Comparison of ENCODE assay signal across 19 cellular contexts in the genomic region with DNA sequence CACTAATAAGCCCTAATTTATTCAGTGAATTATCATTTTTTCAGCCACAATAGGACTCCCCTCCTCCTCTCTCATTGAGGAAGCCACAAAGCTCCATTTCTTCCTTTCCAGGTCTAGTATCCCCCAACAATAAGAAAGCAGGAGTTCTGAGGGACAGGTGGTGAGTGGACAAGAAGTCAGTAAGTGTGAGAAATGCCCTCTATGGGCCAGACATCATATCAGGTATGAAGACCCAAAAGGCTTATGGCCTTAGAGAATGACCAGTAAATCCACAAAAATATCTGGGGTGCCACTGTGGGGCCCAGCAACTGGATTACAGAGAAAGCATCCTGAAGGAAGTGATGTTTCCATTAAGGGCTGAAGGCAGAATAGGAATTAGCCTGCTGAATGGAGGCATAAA.
DNase-seq lines count a peak whose midpoint lies in the region; ATAC-seq and TF ChIP-seq lines count a peak whose summit lies in the region.
"Had no signal": no experiment of that assay in that cellular context is flagged by ENCODE, and none has a peak within 500 bp of the region (broad histone marks: within the 10 kb centered on the region; RNA-seq: fewer than 3 reads in every experiment).

No MANE protein-coding gene starts in this region.

- POLR2A ChIA-PET in activated CD4-positive, alpha-beta T cell treated with anti-CD3 and anti-CD28 coated beads, Interleukin-2, amount 10 ng/mL, durations not matched to agents 7 days and 5 days (lab: Charles Lee) = no interaction called here

- peaks cover 78% of the 10 kb centered on the region for H3K4me1 ChIP-seq in DND-41 (ENCODE audit: insufficient read depth, low read length)

- no peak for DNase-seq in activated CD4-positive, alpha-beta T cell treated with anti-CD3 and anti-CD28 coated beads, Interleukin-2, amount 10 ng/mL, durations not matched to agents 7 days and 5 days
- DNase-seq in activated CD4-positive, alpha-beta T cell treated with anti-CD3 and anti-CD28 coated beads, Interleukin-2, amount 10 ng/mL, durations not matched to agents 24 days and 14 days = no peak
- DNase-seq in DND-41 (no peak), middle frontal gyrus (ENCODE audit: extremely low spot score, low spot score) (no peak), left cardiac atrium (no peak)
- DNase-seq in natural killer cell treated with Interleukin-12 subunit alpha and Interleukin-12 subunit beta and Interleukin-15 and Interleukin-18, amount 100 ng/mL, for 72 hours (ENCODE audit: low spot score) = no peak
- DNase-seq: GF-D8, GM23248, HCEC 1CT, MV-4-11, NCI-H1417, NCI-H1930, NCI-H2171 treated with DMSO at 0.1 percent for 48 hours, NCI-H510A, NCI-H774 had no signal

- H3K27ac ChIP-seq in DND-41 (ENCODE audit: low read length) = peak overlapping the region; percentile 91
- H3K27ac ChIP-seq: GM23248, HL-60, RWPE1 had no signal

- peak overlapping the region; percentile 86 for H3K27ac Mint-ChIP-seq in activated CD4-positive, alpha-beta T cell treated with anti-CD3 and anti-CD28 coated beads, Interleukin-2, amount 10 ng/mL, durations not matched to agents 7 days and 5 days
- no peak overlapping the region for H3K27ac Mint-ChIP-seq in activated CD4-positive, alpha-beta T cell treated with anti-CD3 and anti-CD28 coated beads, Interleukin-2, amount 10 ng/mL, durations not matched to agents 24 days and 14 days
- peak overlapping the region; percentile 40 for H3K27ac Mint-ChIP-seq in activated T-helper 17 cell treated with anti-CD3 and anti-CD28 coated beads, Interleukin-2, amount 50 U/mL, for 72 hours
- H3K27ac Mint-ChIP-seq in natural killer cell treated with Interleukin-12 subunit alpha and Interleukin-12 subunit beta and Interleukin-15 and Interleukin-18, amount 100 ng/mL, for 72 hours = peak overlapping the region; percentile 71 to 72

- peaks cover 2% of the 10 kb centered on the region for H3K36me3 Mint-ChIP-seq in activated CD4-positive, alpha-beta T cell treated with anti-CD3 and anti-CD28 coated beads, Interleukin-2, amount 10 ng/mL, durations not matched to agents 7 days and 5 days (ENCODE audit: low read depth)
- no peaks in the 10 kb centered on the region for H3K36me3 Mint-ChIP-seq in activated CD4-positive, alpha-beta T cell treated with anti-CD3 and anti-CD28 coated beads, Interleukin-2, amount 10 ng/mL, durations not matched to agents 24 days and 14 days (ENCODE audit: low read depth)
- H3K36me3 Mint-ChIP-seq in activated T-helper 17 cell treated with anti-CD3 and anti-CD28 coated beads, Interleukin-2, amount 50 U/mL, for 72 hours (ENCODE audit: low read depth) = no peaks in the 10 kb centered on the region
- H3K36me3 Mint-ChIP-seq in natural killer cell treated with Interleukin-12 subunit alpha and Interleukin-12 subunit beta and Interleukin-15 and Interleukin-18, amount 100 ng/mL, for 72 hours = no peaks in the 10 kb centered on the region

- intact Hi-C loops in activated CD4-positive, alpha-beta T cell treated with anti-CD3 and anti-CD28 coated beads, Interleukin-2, amount 10 ng/mL, durations not matched to agents 24 days and 14 days (cut with micrococcal nuclease) = no loop called here
- intact Hi-C loops in left cardiac atrium (cut with DNase I) = no loop called here

- H3K4me2 ChIP-seq in DND-41 (ENCODE audit: insufficient read depth, low read length) = 0 out of 2 replicates have a peak overlapping the region, but pooled peaks have one; percentile 21

- H3K27me3 ChIP-seq in DND-41 (ENCODE audit: insufficient read depth, low read length, poor library complexity) = no peaks in the 10 kb centered on the region

- H3K4me3 Mint-ChIP-seq in activated CD4-positive, alpha-beta T cell treated with anti-CD3 and anti-CD28 coated beads, Interleukin-2, amount 10 ng/mL, durations not matched to agents 7 days and 5 days = peak overlapping the region; percentile 23
- H3K4me3 Mint-ChIP-seq in activated CD4-positive, alpha-beta T cell treated with anti-CD3 and anti-CD28 coated beads, Interleukin-2, amount 10 ng/mL, durations not matched to agents 24 days and 14 days = no peak overlapping the region
- no peak overlapping the region for H3K4me3 Mint-ChIP-seq in activated T-helper 17 cell treated with anti-CD3 and anti-CD28 coated beads, Interleukin-2, amount 50 U/mL, for 72 hours
- H3K4me3 Mint-ChIP-seq in natural killer cell treated with Interleukin-12 subunit alpha and Interleukin-12 subunit beta and Interleukin-15 and Interleukin-18, amount 100 ng/mL, for 72 hours = peak overlapping the region; percentile 55

- H3K9me3 ChIP-seq in DND-41 (ENCODE audit: insufficient read depth, low read length, severe bottlenecking) = no peaks in the 10 kb centered on the region

- ATAC-seq in DND-41 (ENCODE audit: insufficient read depth, low read depth) (no peak), left cardiac atrium (no peak), HG02610 (IDR thresholded peaks at IDR 0.05; ENCODE audit: unreplicated experiment) (no peak)
- no peak for ATAC-seq in activated T-helper 17 cell treated with anti-CD3 and anti-CD28 coated beads, Interleukin-2, amount 50 U/mL, for 72 hours (replicated peaks)
- ATAC-seq in natural killer cell treated with Interleukin-12 subunit alpha and Interleukin-12 subunit beta and Interleukin-15 and Interleukin-18, amount 100 ng/mL, for 72 hours = no peak

- H3K4me3 ChIP-seq in DND-41 (ENCODE audit: low read depth in 1 of 2, low read length in 2 of 2) = no peak overlapping the region
- H3K4me3 ChIP-seq: GM23248 had no signal

- TF ChIP-seq CTCF in DND-41 (IDR thresholded peaks at IDR 0.05; ENCODE audit: borderline replicate concordance, extremely low read depth, low read length, poor library complexity, severe bottlenecking) = peak; percentile 9

- peaks cover 2% of the 10 kb centered on the region for H3K9me3 Mint-ChIP-seq in activated CD4-positive, alpha-beta T cell treated with anti-CD3 and anti-CD28 coated beads, Interleukin-2, amount 10 ng/mL, durations not matched to agents 7 days and 5 days
- H3K9me3 Mint-ChIP-seq in activated CD4-positive, alpha-beta T cell treated with anti-CD3 and anti-CD28 coated beads, Interleukin-2, amount 10 ng/mL, durations not matched to agents 24 days and 14 days = peaks cover 1% of the 10 kb centered on the region
- H3K9me3 Mint-ChIP-seq in activated T-helper 17 cell treated with anti-CD3 and anti-CD28 coated beads, Interleukin-2, amount 50 U/mL, for 72 hours = no peaks in the 10 kb centered on the region
- peaks cover 7% of the 10 kb centered on the region for H3K9me3 Mint-ChIP-seq in natural killer cell treated with Interleukin-12 subunit alpha and Interleukin-12 subunit beta and Interleukin-15 and Interleukin-18, amount 100 ng/mL, for 72 hours

- H3K36me3 ChIP-seq in DND-41 (ENCODE audit: insufficient read depth, low read length) = no peaks in the 10 kb centered on the region

- no peaks in the 10 kb centered on the region for H4K20me1 ChIP-seq in DND-41 (ENCODE audit: insufficient read depth, low read length)

- CTCF ChIA-PET in activated CD4-positive, alpha-beta T cell treated with anti-CD3 and anti-CD28 coated beads, Interleukin-2, amount 10 ng/mL, durations not matched to agents 7 days and 5 days (lab: Charles Lee) = interaction anchor here (0.7 to 1.7 kb wide), 3 partner anchors 10 to 313 kb away, joined by 4 to 7 read pairs (median 6); no protein-coding TSS in a partner anchor

- H3K27me3 Mint-ChIP-seq in activated CD4-positive, alpha-beta T cell treated with anti-CD3 and anti-CD28 coated beads, Interleukin-2, amount 10 ng/mL, durations not matched to agents 7 days and 5 days = peaks cover 6% of the 10 kb centered on the region
- H3K27me3 Mint-ChIP-seq in activated CD4-positive, alpha-beta T cell treated with anti-CD3 and anti-CD28 coated beads, Interleukin-2, amount 10 ng/mL, durations not matched to agents 24 days and 14 days = peaks cover 7% of the 10 kb centered on the region
- no peaks in the 10 kb centered on the region for H3K27me3 Mint-ChIP-seq in activated T-helper 17 cell treated with anti-CD3 and anti-CD28 coated beads, Interleukin-2, amount 50 U/mL, for 72 hours
- H3K27me3 Mint-ChIP-seq in natural killer cell treated with Interleukin-12 subunit alpha and Interleukin-12 subunit beta and Interleukin-15 and Interleukin-18, amount 100 ng/mL, for 72 hours = no peaks in the 10 kb centered on the region

- H3K4me1 Mint-ChIP-seq in activated CD4-positive, alpha-beta T cell treated with anti-CD3 and anti-CD28 coated beads, Interleukin-2, amount 10 ng/mL, durations not matched to agents 7 days and 5 days = peaks cover 68% of the 10 kb centered on the region
- H3K4me1 Mint-ChIP-seq in activated CD4-positive, alpha-beta T cell treated with anti-CD3 and anti-CD28 coated beads, Interleukin-2, amount 10 ng/mL, durations not matched to agents 24 days and 14 days = peaks cover 21% of the 10 kb centered on the region
- H3K4me1 Mint-ChIP-seq in activated T-helper 17 cell treated with anti-CD3 and anti-CD28 coated beads, Interleukin-2, amount 50 U/mL, for 72 hours = peaks cover 29% of the 10 kb centered on the region
- peaks cover 71 to 79% of the 10 kb centered on the region in 2 donors for H3K4me1 Mint-ChIP-seq in natural killer cell treated with Interleukin-12 subunit alpha and Interleukin-12 subunit beta and Interleukin-15 and Interleukin-18, amount 100 ng/mL, for 72 hours (ENCODE audit: low read depth in 2 of 2)

- no peak overlapping the region for H2AFZ ChIP-seq in DND-41 (ENCODE audit: low read depth, low read length)
- H2AFZ ChIP-seq: GM23248 had no signal

- H3K9ac ChIP-seq in DND-41 (ENCODE audit: low read depth, low read length) = 0 out of 2 replicates have a peak overlapping the region, but pooled peaks have one; percentile 4
- H3K9ac ChIP-seq: GM23248 had no signal

- no peaks in the 10 kb centered on the region for H3K79me2 ChIP-seq in DND-41 (ENCODE audit: insufficient read depth, low read length)

Comparison
In these comparisons a context has a peak if more than half of its experiments do, and no peak if none do; other contexts are left out.
1. H3K4me3 Mint-ChIP-seq: peak in activated CD4-positive, alpha-beta T cell treated with anti-CD3 and anti-CD28 coated beads, Interleukin-2, amount 10 ng/mL, durations not matched to agents 7 days and 5 days (single experiment) and natural killer cell treated with Interleukin-12 subunit alpha and Interleukin-12 subunit beta and Interleukin-15 and Interleukin-18, amount 100 ng/mL, for 72 hours (single experiment); none in activated CD4-positive, alpha-beta T cell treated with anti-CD3 and anti-CD28 coated beads, Interleukin-2, amount 10 ng/mL, durations not matched to agents 24 days and 14 days (single experiment) and activated T-helper 17 cell treated with anti-CD3 and anti-CD28 coated beads, Interleukin-2, amount 50 U/mL, for 72 hours (single experiment).